ENCODE assay signal across 8 cellular contexts in the genomic region with DNA sequence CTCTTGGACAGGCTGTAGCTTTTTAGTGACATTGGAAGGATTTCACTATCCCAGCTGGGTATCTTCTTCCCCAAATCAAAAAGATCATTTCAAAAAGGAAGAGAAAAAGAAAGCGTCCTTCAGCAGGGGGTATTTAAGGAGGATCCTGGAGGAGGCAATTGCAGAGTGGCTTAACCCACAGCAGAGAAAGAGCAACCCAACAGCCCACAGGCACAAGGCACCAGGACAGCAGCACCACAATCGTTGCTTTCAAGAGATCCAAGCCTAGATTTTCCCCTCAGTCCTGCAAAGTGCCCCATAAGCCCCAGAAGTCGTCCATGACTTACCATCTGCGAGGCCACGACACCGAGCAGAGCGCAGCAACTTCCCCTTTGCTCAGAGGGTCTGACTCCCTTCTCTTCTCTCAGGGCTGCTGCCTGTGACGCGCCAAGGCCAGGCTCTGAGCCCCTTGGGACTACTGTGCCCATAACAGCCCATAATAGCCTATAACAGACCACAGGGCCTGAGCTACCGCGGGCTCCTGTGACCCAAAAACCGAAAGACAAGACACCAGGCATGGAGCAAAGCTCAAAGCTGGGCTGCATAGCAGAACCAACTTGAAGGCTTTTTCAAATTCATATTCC. TPM values are rescaled to one million over a fixed set of nuclear protein-coding genes. Genes with fewer than 3 reads are reported as not detected.
DNase-seq lines count a peak whose midpoint lies in the region; ATAC-seq and TF ChIP-seq lines count a peak whose summit lies in the region.

No MANE protein-coding gene starts in this region.

- H3K27me3 ChIP-seq in brain microvascular endothelial cell (replicated peaks), result no peaks in the 10 kb centered on the region

- no peaks in the 10 kb centered on the region for H3K9me3 Mint-ChIP-seq in activated B cell treated with CpG ODN at 0.5 μM for 24 hours
- no peaks in the 10 kb centered on the region for H3K9me3 Mint-ChIP-seq in osteocyte (ENCODE audit: unreplicated experiment)

- ATAC-seq in GM19397 (IDR thresholded peaks at IDR 0.05; ENCODE audit: unreplicated experiment), result peak; percentile 76
- ATAC-seq in HG03108 (IDR thresholded peaks at IDR 0.05; ENCODE audit: unreplicated experiment), result peak; percentile 62
- ATAC-seq in activated B cell treated with CpG ODN at 0.5 μM for 24 hours (ENCODE audit: low read depth), result peak; percentile 90

- DNase-seq in GDM1 (lab: John Stamatoyannopoulos, UW), result peak; percentile 56
- DNase-seq in activated B cell treated with CpG ODN at 0.5 μM for 24 hours, result peak; percentile 70
- DNase-seq in osteocyte (ENCODE audit: extremely low spot score, unreplicated experiment), result no peak
- no peak for DNase-seq in NCI-H128 (lab: John Stamatoyannopoulos, UW; ENCODE audit: unreplicated experiment)
- no peak for DNase-seq in inferior parietal cortex (ENCODE audit: extremely low spot score)
- no peak for DNase-seq in brain microvascular endothelial cell

- H3K27me3 Mint-ChIP-seq in activated B cell treated with CpG ODN at 0.5 μM for 24 hours (no peaks in the 10 kb centered on the region), osteocyte (ENCODE audit: unreplicated experiment) (peaks cover 7% of the 10 kb centered on the region)

- H3K4me3 Mint-ChIP-seq in activated B cell treated with CpG ODN at 0.5 μM for 24 hours (peak overlapping the region; percentile 94), osteocyte (ENCODE audit: unreplicated experiment) (no peak overlapping the region)

- H3K36me3 ChIP-seq in brain microvascular endothelial cell (replicated peaks), result no peaks in the 10 kb centered on the region

- no peak overlapping the region for H3K4me3 ChIP-seq in brain microvascular endothelial cell (ENCODE audit: low read depth, low read length)

- no peak overlapping the region for H3K27ac ChIP-seq in brain microvascular endothelial cell

- CTCF ChIA-PET in activated B cell treated with CpG ODN at 0.5 μM for 24 hours (lab: Charles Lee), result interaction anchor here (0.8 to 3.9 kb wide), 6 partner anchors 9 to 60 kb away, joined by 3 to 12 read pairs (median 5); no protein-coding TSS in a partner anchor

- intact Hi-C loops in activated B cell treated with CpG ODN at 0.5 μM for 24 hours (cut with micrococcal nuclease), result loop anchor here (1.0 to 10.0 kb wide), 12 partner anchors 8 to 724 kb away; a partner anchor contains a TSS

- POLR2A ChIA-PET in activated B cell treated with CpG ODN at 0.5 μM for 24 hours (lab: Charles Lee), result interaction anchor here (0.5 to 3.6 kb wide), 18 partner anchors 9 to 434 kb away, joined by 3 to 31 read pairs (median 4); a partner anchor contains a TSS

- peaks cover 89% of the 10 kb centered on the region for H3K4me1 Mint-ChIP-seq in activated B cell treated with CpG ODN at 0.5 μM for 24 hours
- no peaks in the 10 kb centered on the region for H3K4me1 Mint-ChIP-seq in osteocyte (ENCODE audit: unreplicated experiment)

- TF ChIP-seq CTCF in activated B cell treated with CpG ODN at 0.5 μM for 24 hours (IDR thresholded peaks at IDR 0.05) (no peak), osteocyte (IDR thresholded peaks at IDR 0.05) (no peak), brain microvascular endothelial cell (IDR thresholded peaks at IDR 0.05; ENCODE audit: low read depth, low read length, missing control alignments) (no peak)

- in situ Hi-C loops in brain microvascular endothelial cell (cut with HindIII; ENCODE audit: low pct_ligation_motif_present, low sequenced_read_pairs), result no loop called here

- H3K27ac Mint-ChIP-seq in activated B cell treated with CpG ODN at 0.5 μM for 24 hours, result peak overlapping the region; percentile 97
- no peak overlapping the region for H3K27ac Mint-ChIP-seq in osteocyte (ENCODE audit: unreplicated experiment)

- H3K36me3 Mint-ChIP-seq in activated B cell treated with CpG ODN at 0.5 μM for 24 hours (ENCODE audit: low read depth) (peaks cover 43% of the 10 kb centered on the region), osteocyte (ENCODE audit: unreplicated experiment) (no peaks in the 10 kb centered on the region)

RNA-seq across cellular contexts. Expression of a gene that starts 19.7 kb away (rescaled TPM):
- total RNA-seq in activated B cell treated with CpG ODN at 0.5 μM for 24 hours, result 156 and 157 TPM in 2 replicates
- 0.19 and 0.39 TPM in 2 replicates for total RNA-seq in osteocyte

Comparison
In these comparisons a context has a peak if more than half of its experiments do, and no peak if none do; other contexts are left out.
1. DNase-seq: peak in GDM1 (single experiment) and activated B cell treated with CpG ODN at 0.5 μM for 24 hours (single experiment); none in osteocyte (single experiment), NCI-H128 (single experiment), inferior parietal cortex (single experiment) and brain microvascular endothelial cell (single experiment).
2. RNA of a gene that starts 19.7 kb away (total RNA-seq): 156 to 157 TPM in activated B cell treated with CpG ODN at 0.5 μM for 24 hours; 0.19 to 0.39 TPM in osteocyte; every median in the first group is over 100 times any median in the second.
3. Peak in every context shown above with its lines, with median percentiles within 50 percentile points of each other: ATAC-seq.